In the genomic region with DNA sequence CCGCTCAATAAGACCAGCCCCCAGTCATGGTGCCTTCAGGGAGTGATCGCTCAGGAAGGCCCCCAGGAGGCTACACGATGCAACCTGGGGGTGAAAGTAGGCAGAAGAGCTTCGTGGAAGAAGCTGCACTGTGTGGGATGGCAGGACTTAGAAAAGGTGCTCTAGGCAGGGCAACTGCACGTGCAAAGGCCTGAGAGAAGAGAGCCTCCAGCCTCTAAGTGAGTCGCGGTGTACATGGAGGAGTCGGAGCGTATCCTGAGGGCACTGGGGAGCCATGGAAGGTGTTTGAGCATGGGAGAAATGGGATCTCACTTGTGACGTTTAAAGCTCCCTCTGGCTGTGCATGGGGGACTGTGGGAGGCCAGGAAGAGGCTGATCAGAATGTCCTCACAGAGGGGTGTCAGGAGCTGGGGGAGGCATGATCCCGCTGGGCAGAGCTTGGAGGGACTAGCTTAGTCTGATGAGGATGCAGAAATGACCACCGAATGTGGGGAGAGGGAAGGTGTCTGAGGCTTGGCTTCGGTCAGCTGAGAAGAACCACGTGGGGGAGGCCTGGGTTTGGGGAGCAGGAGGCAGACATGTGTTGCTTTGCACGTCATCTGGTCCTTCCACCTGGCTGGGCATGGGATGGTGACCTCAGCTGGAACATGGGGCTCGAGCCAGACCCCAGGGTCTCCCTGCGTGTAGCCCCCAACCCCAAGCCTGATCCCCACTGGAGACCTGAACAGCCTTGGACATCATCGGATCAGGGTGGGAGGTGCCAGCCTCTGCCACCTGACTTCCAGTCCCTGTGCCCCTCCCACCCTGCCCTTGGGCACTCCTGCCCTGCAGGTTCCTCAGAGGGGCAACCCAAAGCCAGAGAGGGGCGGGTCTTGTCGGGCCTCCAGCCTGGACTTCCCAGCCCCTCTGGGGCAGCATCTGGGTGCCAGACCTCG, we compare ENCODE assay signal across 1 cellular context.
TF ChIP-seq lines count a peak whose summit lies in the region.

No MANE protein-coding gene starts in this region.

TF ChIP-seq in GM23338, 12 proteins besides CTCF, POLR2A, EP300 and RAD21 (continued from another document):
- TF ChIP-seq, protein P1, sequence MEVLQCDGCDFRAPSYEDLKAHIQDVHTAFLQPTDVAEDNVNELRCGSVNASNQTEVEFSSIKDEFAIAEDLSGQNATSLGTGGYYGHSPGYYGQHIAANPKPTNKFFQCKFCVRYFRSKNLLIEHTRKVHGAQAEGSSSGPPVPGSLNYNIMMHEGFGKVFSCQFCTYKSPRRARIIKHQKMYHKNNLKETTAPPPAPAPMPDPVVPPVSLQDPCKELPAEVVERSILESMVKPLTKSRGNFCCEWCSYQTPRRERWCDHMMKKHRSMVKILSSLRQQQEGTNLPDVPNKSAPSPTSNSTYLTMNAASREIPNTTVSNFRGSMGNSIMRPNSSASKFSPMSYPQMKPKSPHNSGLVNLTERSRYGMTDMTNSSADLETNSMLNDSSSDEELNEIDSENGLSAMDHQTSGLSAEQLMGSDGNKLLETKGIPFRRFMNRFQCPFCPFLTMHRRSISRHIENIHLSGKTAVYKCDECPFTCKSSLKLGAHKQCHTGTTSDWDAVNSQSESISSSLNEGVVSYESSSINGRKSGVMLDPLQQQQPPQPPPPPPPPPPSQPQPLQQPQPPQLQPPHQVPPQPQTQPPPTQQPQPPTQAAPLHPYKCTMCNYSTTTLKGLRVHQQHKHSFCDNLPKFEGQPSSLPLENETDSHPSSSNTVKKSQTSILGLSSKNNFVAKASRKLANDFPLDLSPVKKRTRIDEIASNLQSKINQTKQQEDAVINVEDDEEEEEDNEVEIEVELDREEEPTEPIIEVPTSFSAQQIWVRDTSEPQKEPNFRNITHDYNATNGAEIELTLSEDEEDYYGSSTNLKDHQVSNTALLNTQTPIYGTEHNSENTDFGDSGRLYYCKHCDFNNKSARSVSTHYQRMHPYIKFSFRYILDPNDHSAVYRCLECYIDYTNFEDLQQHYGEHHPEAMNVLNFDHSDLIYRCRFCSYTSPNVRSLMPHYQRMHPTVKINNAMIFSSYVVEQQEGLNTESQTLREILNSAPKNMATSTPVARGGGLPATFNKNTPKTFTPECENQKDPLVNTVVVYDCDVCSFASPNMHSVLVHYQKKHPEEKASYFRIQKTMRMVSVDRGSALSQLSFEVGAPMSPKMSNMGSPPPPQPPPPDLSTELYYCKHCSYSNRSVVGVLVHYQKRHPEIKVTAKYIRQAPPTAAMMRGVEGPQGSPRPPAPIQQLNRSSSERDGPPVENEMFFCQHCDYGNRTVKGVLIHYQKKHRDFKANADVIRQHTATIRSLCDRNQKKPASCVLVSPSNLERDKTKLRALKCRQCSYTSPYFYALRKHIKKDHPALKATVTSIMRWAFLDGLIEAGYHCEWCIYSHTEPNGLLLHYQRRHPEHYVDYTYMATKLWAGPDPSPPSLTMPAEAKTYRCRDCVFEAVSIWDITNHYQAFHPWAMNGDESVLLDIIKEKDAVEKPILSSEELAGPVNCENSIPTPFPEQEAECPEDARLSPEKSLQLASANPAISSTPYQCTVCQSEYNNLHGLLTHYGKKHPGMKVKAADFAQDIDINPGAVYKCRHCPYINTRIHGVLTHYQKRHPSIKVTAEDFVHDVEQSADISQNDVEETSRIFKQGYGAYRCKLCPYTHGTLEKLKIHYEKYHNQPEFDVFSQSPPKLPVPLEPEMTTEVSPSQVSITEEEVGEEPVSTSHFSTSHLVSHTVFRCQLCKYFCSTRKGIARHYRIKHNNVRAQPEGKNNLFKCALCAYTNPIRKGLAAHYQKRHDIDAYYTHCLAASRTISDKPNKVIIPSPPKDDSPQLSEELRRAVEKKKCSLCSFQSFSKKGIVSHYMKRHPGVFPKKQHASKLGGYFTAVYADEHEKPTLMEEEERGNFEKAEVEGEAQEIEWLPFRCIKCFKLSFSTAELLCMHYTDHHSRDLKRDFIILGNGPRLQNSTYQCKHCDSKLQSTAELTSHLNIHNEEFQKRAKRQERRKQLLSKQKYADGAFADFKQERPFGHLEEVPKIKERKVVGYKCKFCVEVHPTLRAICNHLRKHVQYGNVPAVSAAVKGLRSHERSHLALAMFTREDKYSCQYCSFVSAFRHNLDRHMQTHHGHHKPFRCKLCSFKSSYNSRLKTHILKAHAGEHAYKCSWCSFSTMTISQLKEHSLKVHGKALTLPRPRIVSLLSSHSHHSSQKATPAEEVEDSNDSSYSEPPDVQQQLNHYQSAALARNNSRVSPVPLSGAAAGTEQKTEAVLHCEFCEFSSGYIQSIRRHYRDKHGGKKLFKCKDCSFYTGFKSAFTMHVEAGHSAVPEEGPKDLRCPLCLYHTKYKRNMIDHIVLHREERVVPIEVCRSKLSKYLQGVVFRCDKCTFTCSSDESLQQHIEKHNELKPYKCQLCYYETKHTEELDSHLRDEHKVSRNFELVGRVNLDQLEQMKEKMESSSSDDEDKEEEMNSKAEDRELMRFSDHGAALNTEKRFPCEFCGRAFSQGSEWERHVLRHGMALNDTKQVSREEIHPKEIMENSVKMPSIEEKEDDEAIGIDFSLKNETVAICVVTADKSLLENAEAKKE (CRISPR knock-in tag; IDR thresholded peaks at IDR 0.05), result no peak
- TF ChIP-seq, protein P2, sequence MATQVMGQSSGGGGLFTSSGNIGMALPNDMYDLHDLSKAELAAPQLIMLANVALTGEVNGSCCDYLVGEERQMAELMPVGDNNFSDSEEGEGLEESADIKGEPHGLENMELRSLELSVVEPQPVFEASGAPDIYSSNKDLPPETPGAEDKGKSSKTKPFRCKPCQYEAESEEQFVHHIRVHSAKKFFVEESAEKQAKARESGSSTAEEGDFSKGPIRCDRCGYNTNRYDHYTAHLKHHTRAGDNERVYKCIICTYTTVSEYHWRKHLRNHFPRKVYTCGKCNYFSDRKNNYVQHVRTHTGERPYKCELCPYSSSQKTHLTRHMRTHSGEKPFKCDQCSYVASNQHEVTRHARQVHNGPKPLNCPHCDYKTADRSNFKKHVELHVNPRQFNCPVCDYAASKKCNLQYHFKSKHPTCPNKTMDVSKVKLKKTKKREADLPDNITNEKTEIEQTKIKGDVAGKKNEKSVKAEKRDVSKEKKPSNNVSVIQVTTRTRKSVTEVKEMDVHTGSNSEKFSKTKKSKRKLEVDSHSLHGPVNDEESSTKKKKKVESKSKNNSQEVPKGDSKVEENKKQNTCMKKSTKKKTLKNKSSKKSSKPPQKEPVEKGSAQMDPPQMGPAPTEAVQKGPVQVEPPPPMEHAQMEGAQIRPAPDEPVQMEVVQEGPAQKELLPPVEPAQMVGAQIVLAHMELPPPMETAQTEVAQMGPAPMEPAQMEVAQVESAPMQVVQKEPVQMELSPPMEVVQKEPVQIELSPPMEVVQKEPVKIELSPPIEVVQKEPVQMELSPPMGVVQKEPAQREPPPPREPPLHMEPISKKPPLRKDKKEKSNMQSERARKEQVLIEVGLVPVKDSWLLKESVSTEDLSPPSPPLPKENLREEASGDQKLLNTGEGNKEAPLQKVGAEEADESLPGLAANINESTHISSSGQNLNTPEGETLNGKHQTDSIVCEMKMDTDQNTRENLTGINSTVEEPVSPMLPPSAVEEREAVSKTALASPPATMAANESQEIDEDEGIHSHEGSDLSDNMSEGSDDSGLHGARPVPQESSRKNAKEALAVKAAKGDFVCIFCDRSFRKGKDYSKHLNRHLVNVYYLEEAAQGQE (IDR thresholded peaks at IDR 0.05; ENCODE audit: unreplicated experiment), result no peak
- TF ChIP-seq ZNF114 (CRISPR knock-in tag; IDR thresholded peaks at IDR 0.05), result no peak
- TF ChIP-seq JUNB (IDR thresholded peaks at IDR 0.05; ENCODE audit: unreplicated experiment), result no peak
- no peak for TF ChIP-seq CREB1 (CRISPR knock-in tag; IDR thresholded peaks at IDR 0.05; ENCODE audit: low read depth)
- TF ChIP-seq NANOG (IDR thresholded peaks at IDR 0.05; ENCODE audit: borderline replicate concordance), result no peak
- TF ChIP-seq ZNF331 (CRISPR knock-in tag; IDR thresholded peaks at IDR 0.05; ENCODE audit: low read depth), result no peak
- TF ChIP-seq STAT1 (IDR thresholded peaks at IDR 0.05; ENCODE audit: unreplicated experiment), result no peak
- TF ChIP-seq POLR2AphosphoS5 (IDR thresholded peaks at IDR 0.05; ENCODE audit: low read depth), result no peak
- no peak for TF ChIP-seq EZH2phosphoT487 (IDR thresholded peaks at IDR 0.05; ENCODE audit: unreplicated experiment)
